In the genomic region with DNA sequence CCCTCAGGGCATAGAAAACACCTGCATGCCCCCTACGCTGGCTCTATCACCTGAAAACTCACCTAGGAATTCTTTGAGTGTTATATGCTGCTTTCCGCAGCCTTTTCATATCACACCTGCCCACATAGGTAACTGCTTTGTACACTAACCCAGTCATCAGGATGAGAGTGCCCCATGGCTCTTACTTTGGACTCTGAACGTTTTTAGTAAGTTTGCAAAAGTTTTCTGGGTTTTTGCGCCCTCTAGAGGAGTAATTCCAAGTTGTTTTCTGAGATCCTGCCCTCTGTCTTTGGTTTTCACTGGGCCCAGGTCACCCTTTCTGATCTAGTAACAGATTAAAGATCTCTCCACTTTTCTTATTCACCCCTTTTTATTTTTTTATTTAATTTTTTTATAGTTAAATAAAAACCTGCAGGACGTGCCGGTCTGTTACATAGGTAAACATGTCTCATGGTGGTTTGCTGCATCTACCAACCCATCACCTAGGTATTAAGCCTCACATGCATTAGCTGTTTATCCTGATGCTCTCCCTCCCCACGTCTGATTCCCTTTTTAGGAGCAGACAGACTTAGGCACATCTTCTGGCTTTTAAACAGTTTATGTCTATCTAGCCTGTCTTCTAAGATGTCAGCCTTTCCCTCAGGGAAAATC, we compare ENCODE assay signal across 9 cellular contexts.
DNase-seq lines count a peak whose midpoint lies in the region; ATAC-seq and TF ChIP-seq lines count a peak whose summit lies in the region.
"Had no signal": no experiment of that assay in that cellular context is flagged by ENCODE, and none has a peak within 500 bp of the region (broad histone marks: within the 10 kb centered on the region; RNA-seq: fewer than 3 reads in every experiment).

No MANE protein-coding gene starts in this region.

- intact Hi-C loops in ascending aorta (cut with DNase I): no loop called here

- no peak overlapping the region for H2AFZ ChIP-seq in smooth muscle cell (ENCODE audit: low read depth)

- H3K27me3 ChIP-seq in smooth muscle cell (ENCODE audit: low read depth) (no peaks in the 10 kb centered on the region), ascending aorta (no peaks in the 10 kb centered on the region)

- no peak overlapping the region for H3K4me2 ChIP-seq in smooth muscle cell

- no peak overlapping the region for H3K27ac ChIP-seq in smooth muscle cell (ENCODE audit: low read depth)
- H3K27ac ChIP-seq in ascending aorta: no peak overlapping the region
- H3K27ac ChIP-seq: neutrophil had no signal

- H3K36me3 ChIP-seq in smooth muscle cell (ENCODE audit: low read depth) (no peaks in the 10 kb centered on the region), ascending aorta (no peaks in the 10 kb centered on the region)
- H3K36me3 ChIP-seq: neutrophil had no signal

- H3K4me3 ChIP-seq in fibroblast of villous mesenchyme (ENCODE audit: low read depth, low read length) (no peak overlapping the region), smooth muscle cell (no peak overlapping the region), ascending aorta (no peak overlapping the region)

- no peaks in the 10 kb centered on the region for H4K20me1 ChIP-seq in smooth muscle cell (ENCODE audit: low read depth)

- 21% methylated on average over 7 of the region's 7 CpGs for WGBS in smooth muscle cell (ENCODE audit: low lambda C conversion rate)

- DNase-seq in CD1c-positive myeloid dendritic cell (ENCODE audit: extremely low spot score): peak; percentile 49
- DNase-seq in RPMI8226: peak; percentile 38
- peak; percentile 16 for DNase-seq in fibroblast of villous mesenchyme (ENCODE audit: low read depth)
- no peak for DNase-seq in smooth muscle cell (lab: John Stamatoyannopoulos, UW; ENCODE audit: unreplicated experiment)
- no peak for DNase-seq in activated CD8-positive, alpha-beta memory T cell treated with anti-CD3 and anti-CD28 coated beads for 24 hours
- DNase-seq in ascending aorta (ENCODE audit: low spot score in 2 of 2): no peak

- ATAC-seq in GM18505 (IDR thresholded peaks at IDR 0.05; ENCODE audit: unreplicated experiment) (peak; percentile 62), HG03520 (IDR thresholded peaks at IDR 0.05; ENCODE audit: unreplicated experiment) (peak; percentile 67)

- H3K9ac ChIP-seq in smooth muscle cell (ENCODE audit: low read depth): no peak overlapping the region

- TF ChIP-seq CTCF in fibroblast of villous mesenchyme (IDR thresholded peaks at IDR 0.05; ENCODE audit: insufficient read depth, low read depth, low read length) (peak; percentile 57), smooth muscle cell (IDR thresholded peaks at IDR 0.05; ENCODE audit: borderline replicate concordance, insufficient read depth, poor library complexity, severe bottlenecking) (peak; percentile 72), ascending aorta (IDR thresholded peaks at IDR 0.05) (peak in 1 of 3 experiments; percentile 19)

- H3K9me3 ChIP-seq in smooth muscle cell (replicated peaks; ENCODE audit: low read depth) (no peaks in the 10 kb centered on the region), ascending aorta (no peaks in the 10 kb centered on the region)
- H3K9me3 ChIP-seq: neutrophil had no signal

- H3K4me1 ChIP-seq in smooth muscle cell (ENCODE audit: low read depth) (no peaks in the 10 kb centered on the region), ascending aorta (no peaks in the 10 kb centered on the region)

- H3K79me2 ChIP-seq in smooth muscle cell (ENCODE audit: low read depth): no peaks in the 10 kb centered on the region

- TF ChIP-seq POLR2A in GM18505 (IDR thresholded peaks at IDR 0.05; ENCODE audit: borderline replicate concordance, extremely low read depth, insufficient read depth, insufficient read length): no peak

- H3F3A ChIP-seq in smooth muscle cell (ENCODE audit: low read depth): no peaks in the 10 kb centered on the region

Comparison
In these comparisons a context has a peak if more than half of its experiments do, and no peak if none do; other contexts are left out.
1. DNase-seq: peak in CD1c-positive myeloid dendritic cell (single experiment), RPMI8226 (single experiment) and fibroblast of villous mesenchyme (single experiment); none in smooth muscle cell (single experiment), activated CD8-positive, alpha-beta memory T cell treated with anti-CD3 and anti-CD28 coated beads for 24 hours (single experiment) and ascending aorta (0 of 2).